11 cellular contexts compared by ENCODE assay signal in genomic region chr5:150473673-150474358, GRCh38. TPM values are rescaled to one million over a fixed set of nuclear protein-coding genes. Genes with fewer than 3 reads are reported as not detected.
DNase-seq lines count a peak whose midpoint lies in the region; ATAC-seq and TF ChIP-seq lines count a peak whose summit lies in the region.
"Had no signal": no experiment of that assay in that cellular context is flagged by ENCODE, and none has a peak within 500 bp of the region (broad histone marks: within the 10 kb centered on the region; RNA-seq: fewer than 3 reads in every experiment).

No MANE protein-coding gene starts in this region.

- peaks cover 91% of the 10 kb centered on the region for H3K4me1 ChIP-seq in SJSA1 (replicated peaks)
- peaks cover 10% of the 10 kb centered on the region for H3K4me1 ChIP-seq in hepatocyte (ENCODE audit: insufficient read depth)
- peaks cover 61% of the 10 kb centered on the region for H3K4me1 ChIP-seq in skeletal muscle satellite cell (ENCODE audit: control insufficient read depth, insufficient read depth, low read length)
- no peaks in the 10 kb centered on the region for H3K4me1 ChIP-seq in left ventricle myocardium inferior

- no peaks in the 10 kb centered on the region for H3K9me3 ChIP-seq in SJSA1 (replicated peaks)
- no peaks in the 10 kb centered on the region for H3K9me3 ChIP-seq in hepatocyte (ENCODE audit: low read depth)
- no peaks in the 10 kb centered on the region for H3K9me3 ChIP-seq in skeletal muscle satellite cell (replicated peaks; ENCODE audit: low read length)
- no peaks in the 10 kb centered on the region for H3K9me3 ChIP-seq in left ventricle myocardium inferior (replicated peaks)

- H3K4me2 ChIP-seq in hepatocyte (no peak overlapping the region), skeletal muscle satellite cell (ENCODE audit: low read length) (no peak overlapping the region)

- no peak overlapping the region for H2AFZ ChIP-seq in hepatocyte

- 71% methylated on average over 12 of the region's 12 CpGs for WGBS in hepatocyte (ENCODE audit: low lambda C conversion rate, missing lambda C conversion rate)

- no peaks in the 10 kb centered on the region for H3K79me2 ChIP-seq in hepatocyte

- intact Hi-C loops in left ventricle myocardium inferior (cut with micrococcal nuclease), result no loop called here

- no peaks in the 10 kb centered on the region for H4K20me1 ChIP-seq in hepatocyte (ENCODE audit: insufficient read depth, poor library complexity, severe bottlenecking)

- H3K4me3 ChIP-seq in SJSA1 (no peak overlapping the region), hepatocyte (no peak overlapping the region), skeletal muscle satellite cell (ENCODE audit: low read length) (no peak overlapping the region), left ventricle myocardium inferior (no peak overlapping the region)

- no peak for TF ChIP-seq CTCF in hepatocyte (IDR thresholded peaks at IDR 0.05; ENCODE audit: poor library complexity)
- no peak for TF ChIP-seq CTCF in left ventricle myocardium inferior (IDR thresholded peaks at IDR 0.05; ENCODE audit: borderline replicate concordance)

- H3K27ac ChIP-seq in SJSA1 (peak overlapping the region; percentile 97), hepatocyte (peak overlapping the region; percentile 63), left ventricle myocardium inferior (replicated peaks) (no peak overlapping the region)

- no peaks in the 10 kb centered on the region for H3K9me2 ChIP-seq in hepatocyte (replicated peaks; ENCODE audit: insufficient read depth)

- no peak for ATAC-seq in GM19351 (IDR thresholded peaks at IDR 0.05; ENCODE audit: unreplicated experiment)
- ATAC-seq: activated naive CD4-positive, alpha-beta T cell treated with anti-CD3 and anti-CD28 coated beads, Interleukin-2, amount 50 U/mL, for 72 hours had no signal

- H3K9ac ChIP-seq in skeletal muscle satellite cell (ENCODE audit: low read depth, low read length), result peak overlapping the region; percentile 83

- no peaks in the 10 kb centered on the region for H3K36me3 ChIP-seq in SJSA1
- no peaks in the 10 kb centered on the region for H3K36me3 ChIP-seq in hepatocyte (replicated peaks; ENCODE audit: insufficient read depth, low read depth)
- H3K36me3 ChIP-seq in skeletal muscle satellite cell (ENCODE audit: insufficient read depth, low read length), result no peaks in the 10 kb centered on the region
- H3K36me3 ChIP-seq in left ventricle myocardium inferior, result no peaks in the 10 kb centered on the region

- no peaks in the 10 kb centered on the region for H3K27me3 ChIP-seq in SJSA1 (replicated peaks)
- H3K27me3 ChIP-seq in hepatocyte, result no peaks in the 10 kb centered on the region
- no peaks in the 10 kb centered on the region for H3K27me3 ChIP-seq in skeletal muscle satellite cell (ENCODE audit: control insufficient read depth, insufficient read depth, low read length)
- no peaks in the 10 kb centered on the region for H3K27me3 ChIP-seq in left ventricle myocardium inferior (ENCODE audit: low read depth)

- peak; percentile 60 for DNase-seq in H4 (ENCODE audit: low spot score)
- DNase-seq in SJSA1 (ENCODE audit: low read depth in 1 of 2, low spot score in 2 of 2), result peak; percentile 97
- DNase-seq in hepatocyte (ENCODE audit: low spot score), result peak; percentile 56
- no peak for DNase-seq in T-helper 9 cell
- no peak for DNase-seq in left ventricle myocardium inferior
- no peak for DNase-seq in UCSD-AML1 (lab: John Stamatoyannopoulos, UW; ENCODE audit: unreplicated experiment)
- DNase-seq: DMS 273 treated with DMSO at 0.1 percent for 48 hours, NCI-H1930 had no signal

RNA-seq across cellular contexts. Expression of gene RPS14, which starts 24.3 kb away (rescaled TPM):
- 2,476 and 2,863 TPM in 2 replicates for total RNA-seq in H4 (2014; rRNA removed; shearing (Covaris generic))
- total RNA-seq in SJSA1 (2014; rRNA removed; shearing (Covaris generic)), result 2,445 and 3,427 TPM in 2 replicates
- total RNA-seq in hepatocyte (2,319 and 2,589 TPM in 2 replicates), left ventricle myocardium inferior (1,202 TPM)
- 1,067 and 1,087 TPM in 2 replicates for polyA plus RNA-seq in hepatocyte
- 3,190 and 4,225 TPM in 2 replicates for total RNA-seq in skeletal muscle satellite cell (2012; rRNA removed)

RNA-seq across cellular contexts. Expression of gene NDST1, which starts 34.1 kb away (rescaled TPM):
- 18.8 and 26.6 TPM in 2 replicates for total RNA-seq in H4 (2014; rRNA removed; shearing (Covaris generic))
- 65.0 and 87.8 TPM in 2 replicates for total RNA-seq in SJSA1 (2014; rRNA removed; shearing (Covaris generic))
- total RNA-seq in hepatocyte (66.7 and 85.1 TPM in 2 replicates), left ventricle myocardium inferior (58.9 TPM)
- 30.2 and 42.5 TPM in 2 replicates for polyA plus RNA-seq in hepatocyte
- 51.2 and 52.4 TPM in 2 replicates for total RNA-seq in skeletal muscle satellite cell (2012; rRNA removed)

Comparison
In these comparisons a context has a peak if more than half of its experiments do, and no peak if none do; other contexts are left out.
1. DNase-seq: peak in H4 (single experiment), SJSA1 (2 of 2) and hepatocyte (single experiment); none in T-helper 9 cell (single experiment), left ventricle myocardium inferior (single experiment) and UCSD-AML1 (single experiment).